8 cellular contexts compared by ENCODE assay signal in the genomic region with DNA sequence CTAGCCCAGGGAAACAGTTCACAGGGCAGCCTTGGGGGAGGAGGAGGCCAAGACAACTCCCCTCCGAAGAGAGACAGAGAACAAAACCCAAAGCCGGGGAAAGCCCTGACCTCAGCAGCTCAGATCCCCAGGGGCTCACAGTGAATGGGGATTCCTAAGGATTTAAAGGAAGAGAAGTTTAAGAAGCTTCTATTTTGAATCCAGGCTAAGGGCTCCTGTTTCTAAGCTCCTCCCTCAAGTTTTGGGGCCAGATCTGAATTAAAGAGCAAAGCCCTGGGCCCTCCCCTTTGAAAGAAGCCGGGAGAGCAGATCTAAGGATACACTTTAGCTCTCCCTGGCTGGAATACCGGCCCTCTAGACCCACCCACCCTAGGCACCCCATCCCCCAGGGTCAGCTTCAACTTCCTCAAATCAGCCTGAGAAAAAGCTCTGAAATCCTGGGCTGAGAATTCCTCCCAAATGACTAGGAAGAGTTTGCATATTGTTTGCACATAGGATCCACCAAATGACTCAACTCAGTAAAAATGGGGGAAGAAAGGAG. TPM values are rescaled to one million over a fixed set of nuclear protein-coding genes. Genes with fewer than 3 reads are reported as not detected.
DNase-seq lines count a peak whose midpoint lies in the region; ATAC-seq, FAIRE-seq and TF ChIP-seq lines count a peak whose summit lies in the region.

No MANE protein-coding gene starts in this region.

- peaks cover 37% of the 10 kb centered on the region for H3K4me1 Mint-ChIP-seq in GM23338
- H3K4me1 Mint-ChIP-seq in astrocyte (ENCODE audit: low read depth, unreplicated experiment): peaks cover 40% of the 10 kb centered on the region

- H3F3A ChIP-seq in GM23338 (replicated peaks; ENCODE audit: low read depth): peaks cover 54% of the 10 kb centered on the region

- H3K27me3 Mint-ChIP-seq in GM23338 (ENCODE audit: insufficient read depth, low read depth, poor library complexity): peaks cover 16% of the 10 kb centered on the region
- no peaks in the 10 kb centered on the region for H3K27me3 Mint-ChIP-seq in astrocyte (ENCODE audit: low read depth, unreplicated experiment)

- FAIRE-seq in astrocyte (lab: Jason Lieb, UNC): no peak

- TF ChIP-seq CTCF in 22Rv1 (IDR thresholded peaks at IDR 0.05) (no peak), GM23338 (conservative IDR thresholded peaks at IDR 0.05; ENCODE audit: low read depth in 2 of 2) (no peak), astrocyte (IDR thresholded peaks at IDR 0.05; ENCODE audit: insufficient read depth, low read depth, low read length) (no peak), testis (IDR thresholded peaks at IDR 0.05) (no peak)

- no peaks in the 10 kb centered on the region for H3K9me2 ChIP-seq in GM23338 (ENCODE audit: insufficient read depth)

- WGBS in testis, 2 donors: 23 to 33% methylated on average over 4 of the region's 4 CpGs

- peak overlapping the region; percentile 85 for H3K9ac ChIP-seq in astrocyte (ENCODE audit: low read length)

- no peak for TF ChIP-seq POLR2A in testis (IDR thresholded peaks at IDR 0.05)

- H3K9me3 Mint-ChIP-seq in GM23338: no peaks in the 10 kb centered on the region
- H3K9me3 Mint-ChIP-seq in astrocyte (ENCODE audit: unreplicated experiment): no peaks in the 10 kb centered on the region

- H3K4me3 Mint-ChIP-seq in GM23338: peak overlapping the region; percentile 90
- H3K4me3 Mint-ChIP-seq in astrocyte (ENCODE audit: unreplicated experiment): peak overlapping the region; percentile 83

- peaks cover 52% of the 10 kb centered on the region for H3K36me3 Mint-ChIP-seq in GM23338 (ENCODE audit: low read depth)
- peaks cover 14% of the 10 kb centered on the region for H3K36me3 Mint-ChIP-seq in astrocyte (ENCODE audit: low read depth, unreplicated experiment)

- peak; percentile 92 for DNase-seq in GM23338 (ENCODE audit: low spot score)
- peak; percentile 85 for DNase-seq in astrocyte (ENCODE audit: low read depth)
- peak; percentile 66 for DNase-seq in iris pigment epithelial cell (ENCODE audit: low read depth)
- no peak for DNase-seq in NCI-H146 (lab: John Stamatoyannopoulos, UW)
- DNase-seq in testis: no peak
- no peak for DNase-seq in DMS79 treated with DMSO at 0.1 percent for 48 hours (lab: John Stamatoyannopoulos, UW)

- H3K36me3 ChIP-seq in GM23338 (ENCODE audit: insufficient read depth) (peaks cover 41% of the 10 kb centered on the region), astrocyte (ENCODE audit: insufficient read depth, low read length) (peaks cover 6% of the 10 kb centered on the region), testis (ENCODE audit: low read depth, missing control alignments) (no peaks in the 10 kb centered on the region)

- peak overlapping the region; percentile 90 for H3K4me3 ChIP-seq in GM23338
- H3K4me3 ChIP-seq in astrocyte (ENCODE audit: insufficient read depth, low read depth, low read length): peak overlapping the region; percentile 66
- H3K4me3 ChIP-seq in testis: no peak overlapping the region

- no peaks in the 10 kb centered on the region for H3K9me3 ChIP-seq in astrocyte (ENCODE audit: insufficient read depth, low read depth, low read length)
- H3K9me3 ChIP-seq in testis: no peaks in the 10 kb centered on the region

- peaks cover 20% of the 10 kb centered on the region for H3K4me1 ChIP-seq in GM23338 (ENCODE audit: insufficient read depth)
- peaks cover 43% of the 10 kb centered on the region for H3K4me1 ChIP-seq in astrocyte (ENCODE audit: insufficient read depth, low read length)
- H3K4me1 ChIP-seq in testis: peaks cover 29% of the 10 kb centered on the region

- H3K79me2 ChIP-seq in GM23338 (replicated peaks; ENCODE audit: insufficient read depth): peaks cover 76% of the 10 kb centered on the region
- H3K79me2 ChIP-seq in astrocyte (ENCODE audit: insufficient read depth, low read length): no peaks in the 10 kb centered on the region

- H3K27me3 ChIP-seq in GM23338 (ENCODE audit: insufficient read depth) (no peaks in the 10 kb centered on the region), astrocyte (ENCODE audit: insufficient read depth, low read length) (no peaks in the 10 kb centered on the region), testis (no peaks in the 10 kb centered on the region)

- H4K20me1 ChIP-seq in GM23338 (replicated peaks; ENCODE audit: insufficient read depth) (peaks cover 19% of the 10 kb centered on the region), astrocyte (ENCODE audit: insufficient read depth, low read length) (no peaks in the 10 kb centered on the region)

- ATAC-seq in GM23338 (peak; percentile 49), HG03565 (IDR thresholded peaks at IDR 0.05; ENCODE audit: unreplicated experiment) (no peak)

- H3K27ac Mint-ChIP-seq in GM23338 (peak overlapping the region; percentile 99), astrocyte (ENCODE audit: unreplicated experiment) (peak overlapping the region; percentile 98)

- intact Hi-C loops in testis (cut with DNase I; ENCODE audit: low total_unique reads): no loop called here

- H2AFZ ChIP-seq in GM23338 (no peak overlapping the region), astrocyte (ENCODE audit: low read depth, low read length) (peak overlapping the region; percentile 39)

- peak overlapping the region; percentile 26; the same call in 1 of the 2 replicates for H3K27ac ChIP-seq in 22Rv1
- peak overlapping the region; percentile 100 for H3K27ac ChIP-seq in GM23338 (ENCODE audit: low read depth)
- H3K27ac ChIP-seq in astrocyte (ENCODE audit: low read depth, low read length): peak overlapping the region; percentile 96
- H3K27ac ChIP-seq in testis: no peak overlapping the region

- peak overlapping the region; percentile 97 for H3K4me2 ChIP-seq in GM23338
- peak overlapping the region; percentile 86 for H3K4me2 ChIP-seq in astrocyte (ENCODE audit: low read length)

TF ChIP-seq in GM23338, 12 proteins besides CTCF, POLR2A, EP300 and RAD21 (continues in another document):
- peak; percentile 67 for TF ChIP-seq POLR2AphosphoS5 (IDR thresholded peaks at IDR 0.05; ENCODE audit: low read depth)
- TF ChIP-seq EZH2phosphoT487 (IDR thresholded peaks at IDR 0.05; ENCODE audit: unreplicated experiment): no peak
- TF ChIP-seq REST (IDR thresholded peaks at IDR 0.05; ENCODE audit: unreplicated experiment): no peak
- TF ChIP-seq STAT1 (IDR thresholded peaks at IDR 0.05; ENCODE audit: unreplicated experiment): no peak
- no peak for TF ChIP-seq ZNF331 (CRISPR knock-in tag; IDR thresholded peaks at IDR 0.05; ENCODE audit: low read depth)
- no peak for TF ChIP-seq EZH2 (IDR thresholded peaks at IDR 0.05; ENCODE audit: low read depth, unreplicated experiment)

RNA-seq across cellular contexts. Expression of gene KDM2B, which starts 3.9 kb away (rescaled TPM):
- 137 and 161 TPM in 2 replicates for total RNA-seq in GM23338 (2014; rRNA removed; shearing (Covaris generic))
- polyA plus RNA-seq in GM23338 (2016; fragmentation: Nextera tagmentation; extraction: Ambion mirVana): 59.4 and 64.4 TPM in 2 replicates
- 21.3 and 23.4 TPM in 2 replicates for total RNA-seq in astrocyte
- 10 to 100 TPM; 54.9 to 59.8 TPM for total RNA-seq in testis
- polyA plus RNA-seq in testis (ENCODE audit: insufficient read depth, low read depth, low replicate concordance): 30.4 TPM

RNA-seq across cellular contexts. Expression of gene ORAI1, which starts 49.4 kb away (rescaled TPM):
- total RNA-seq in GM23338 (2014; rRNA removed; shearing (Covaris generic)): 31.0 and 32.0 TPM in 2 replicates
- 22.2 and 23.7 TPM in 2 replicates for polyA plus RNA-seq in GM23338 (2016; fragmentation: Nextera tagmentation; extraction: Ambion mirVana)
- 16.5 and 20.4 TPM in 2 replicates for total RNA-seq in astrocyte
- total RNA-seq in testis: 10 to 100 TPM; 46.8 to 70.7 TPM
- polyA plus RNA-seq in testis (ENCODE audit: insufficient read depth, low read depth, low replicate concordance): 30.3 TPM

Comparison
In these comparisons a context has a peak if more than half of its experiments do, and no peak if none do; other contexts are left out.
1. H3K27ac ChIP-seq: peak in 22Rv1 (single experiment), GM23338 (single experiment) and astrocyte (single experiment); none in testis (0 of 2).
2. DNase-seq: peak in GM23338 (single experiment), astrocyte (single experiment) and iris pigment epithelial cell (single experiment); none in NCI-H146 (single experiment), testis (single experiment) and DMS79 treated with DMSO at 0.1 percent for 48 hours (single experiment).
3. H3K4me3 ChIP-seq: peak in GM23338 (single experiment) and astrocyte (single experiment); none in testis (0 of 2).